In genomic region chr11:45270946-45271345, GRCh38 we compare ENCODE assay signal across 17 cellular contexts. TPM values are rescaled to one million over a fixed set of nuclear protein-coding genes. Genes with fewer than 3 reads are reported as not detected.
A peak's percentile ranks its signal among the peaks of the same experiment; 100 is the strongest.
DNase-seq lines count a peak whose midpoint lies in the region; FAIRE-seq and TF ChIP-seq lines count a peak whose summit lies in the region.
"Had no signal": no experiment of that assay in that cellular context is flagged by ENCODE, and none has a peak within 500 bp of the region (broad histone marks: within the 10 kb centered on the region; RNA-seq: fewer than 3 reads in every experiment).

No MANE protein-coding gene starts in this region.

- no peak overlapping the region for H3K9ac ChIP-seq in astrocyte (ENCODE audit: low read length)
- H3K9ac ChIP-seq: BLaER1 treated with 17β-estradiol and CSF1 and Interleukin-3, amounts not matched to agents 10 nM and 100 nM had no signal

- no peaks in the 10 kb centered on the region for H4K20me1 ChIP-seq in astrocyte (ENCODE audit: insufficient read depth, low read length)
- H4K20me1 ChIP-seq: BLaER1 treated with 17β-estradiol and CSF1 and Interleukin-3, amounts not matched to agents 10 nM and 100 nM had no signal

- H2AFZ ChIP-seq in astrocyte (ENCODE audit: low read depth, low read length) = no peak overlapping the region
- H2AFZ ChIP-seq: GM23338 had no signal

- H3K36me3 Mint-ChIP-seq in astrocyte (ENCODE audit: low read depth, unreplicated experiment) = peaks cover 2% of the 10 kb centered on the region
- H3K36me3 Mint-ChIP-seq: CD4-positive, CD25-positive, alpha-beta regulatory T cell had no signal

- DNase-seq in DMS53 (lab: John Stamatoyannopoulos, UW) (peak; percentile 68), DMS53 treated with DMSO at 0.1 percent for 48 hours (lab: John Stamatoyannopoulos, UW; ENCODE audit: unreplicated experiment) (no peak), astrocyte (ENCODE audit: low read depth) (no peak), kidney tubule cell (ENCODE audit: low spot score) (peak; percentile 39), substantia nigra (lab: John Stamatoyannopoulos, UW) (no peak), NCI-H82 (lab: John Stamatoyannopoulos, UW) (no peak), activated gamma-delta T cell treated with Interleukin-2 at 50 U/mL for 16 hours (no peak)
- DNase-seq: 8988T; ACHN; CD4-positive, CD25-positive, alpha-beta regulatory T cell; DMS79 treated with DMSO at 0.1 percent for 48 hours; EL; H7 had no signal

- H3K4me1 ChIP-seq in astrocyte (ENCODE audit: insufficient read depth, low read length) = no peaks in the 10 kb centered on the region
- H3K4me1 ChIP-seq: BLaER1 treated with 17β-estradiol and CSF1 and Interleukin-3, amounts not matched to agents 10 nM and 100 nM had no signal

- no peak for FAIRE-seq in astrocyte (lab: Jason Lieb, UNC)
- FAIRE-seq: G401.6, GM12891 had no signal

- H3K4me1 Mint-ChIP-seq in astrocyte (ENCODE audit: low read depth, unreplicated experiment) = peaks cover 16% of the 10 kb centered on the region
- H3K4me1 Mint-ChIP-seq: CD4-positive, CD25-positive, alpha-beta regulatory T cell; GM23338 had no signal

- no peak for TF ChIP-seq CTCF in astrocyte (IDR thresholded peaks at IDR 0.05; ENCODE audit: insufficient read depth, low read depth, low read length)

- H3K79me2 ChIP-seq in astrocyte (ENCODE audit: insufficient read depth, low read length) = no peaks in the 10 kb centered on the region

- H3K27me3 ChIP-seq in astrocyte (ENCODE audit: insufficient read depth, low read length) = peaks cover 14% of the 10 kb centered on the region
- H3K27me3 ChIP-seq: BLaER1 treated with 17β-estradiol and CSF1 and Interleukin-3, amounts not matched to agents 10 nM and 100 nM had no signal

- H3K4me2 ChIP-seq in astrocyte (ENCODE audit: low read length) = no peak overlapping the region
- H3K4me2 ChIP-seq: BLaER1 treated with 17β-estradiol and CSF1 and Interleukin-3, amounts not matched to agents 10 nM and 100 nM; GM23338 had no signal

- H3K9me3 Mint-ChIP-seq in astrocyte (ENCODE audit: unreplicated experiment) = no peaks in the 10 kb centered on the region
- H3K9me3 Mint-ChIP-seq: GM23338 had no signal

- no peaks in the 10 kb centered on the region for H3K9me3 ChIP-seq in astrocyte (ENCODE audit: insufficient read depth, low read depth, low read length)
- H3K9me3 ChIP-seq: BLaER1 treated with 17β-estradiol and CSF1 and Interleukin-3, amounts not matched to agents 10 nM and 100 nM had no signal

- peaks cover 26% of the 10 kb centered on the region for H3K27me3 Mint-ChIP-seq in astrocyte (ENCODE audit: low read depth, unreplicated experiment)

- H3K4me3 Mint-ChIP-seq in astrocyte (ENCODE audit: unreplicated experiment) = no peak overlapping the region
- H3K4me3 Mint-ChIP-seq: CD4-positive, CD25-positive, alpha-beta regulatory T cell; GM23338 had no signal

- H3K27ac ChIP-seq in astrocyte (ENCODE audit: low read depth, low read length) (no peak overlapping the region), substantia nigra (ENCODE audit: low read depth, low read length, poor library complexity, severe bottlenecking) (no peak overlapping the region)
- H3K27ac ChIP-seq: BLaER1 treated with 17β-estradiol and CSF1 and Interleukin-3, amounts not matched to agents 10 nM and 100 nM had no signal

- no peak overlapping the region for H3K4me3 ChIP-seq in astrocyte (ENCODE audit: insufficient read depth, low read depth, low read length)
- H3K4me3 ChIP-seq: BLaER1 treated with 17β-estradiol and CSF1 and Interleukin-3, amounts not matched to agents 10 nM and 100 nM; GM23338 had no signal

- peak overlapping the region; percentile 13 for H3K27ac Mint-ChIP-seq in astrocyte (ENCODE audit: unreplicated experiment)
- H3K27ac Mint-ChIP-seq: CD4-positive, CD25-positive, alpha-beta regulatory T cell; GM23338 had no signal

- no peaks in the 10 kb centered on the region for H3K36me3 ChIP-seq in astrocyte (ENCODE audit: insufficient read depth, low read length)
- H3K36me3 ChIP-seq: BLaER1 treated with 17β-estradiol and CSF1 and Interleukin-3, amounts not matched to agents 10 nM and 100 nM had no signal

RNA-seq across cellular contexts. Expression of gene SYT13, which starts 15.2 kb away (rescaled TPM):
- 0.50 and 1.4 TPM in 2 replicates for total RNA-seq in astrocyte
- total RNA-seq: CD4-positive, CD25-positive, alpha-beta regulatory T cell had no signal

Comparison
In these comparisons a context has a peak if more than half of its experiments do, and no peak if none do; other contexts are left out.
1. DNase-seq: peak in DMS53 (single experiment) and kidney tubule cell (single experiment); none in DMS53 treated with DMSO at 0.1 percent for 48 hours (single experiment), astrocyte (single experiment), substantia nigra (0 of 49), NCI-H82 (single experiment) and activated gamma-delta T cell treated with Interleukin-2 at 50 U/mL for 16 hours (single experiment).